ENCODE assay signal across 15 cellular contexts in genomic region chr3:132625613-132626012, GRCh38. TPM values are rescaled to one million over a fixed set of nuclear protein-coding genes. Genes with fewer than 3 reads are reported as not detected.
DNase-seq lines count a peak whose midpoint lies in the region; ATAC-seq, FAIRE-seq and TF ChIP-seq lines count a peak whose summit lies in the region.
"Had no signal": no experiment of that assay in that cellular context is flagged by ENCODE, and none has a peak within 500 bp of the region (broad histone marks: within the 10 kb centered on the region; RNA-seq: fewer than 3 reads in every experiment).

No MANE protein-coding gene starts in this region.

- peaks cover 33% of the 10 kb centered on the region for H3K36me3 Mint-ChIP-seq in MCF 10A (ENCODE audit: insufficient read depth, unreplicated experiment)

- intact Hi-C loops in MCF 10A (cut with micrococcal nuclease) = no loop called here

- H3K27me3 Mint-ChIP-seq in MCF 10A (ENCODE audit: insufficient read depth, unreplicated experiment) = no peaks in the 10 kb centered on the region

- no peak for DNase-seq in urothelium cell line (ENCODE audit: low spot score)
- DNase-seq in HCEC 1CT = no peak
- DNase-seq in GOT3 (lab: John Stamatoyannopoulos, UW) = no peak
- no peak for DNase-seq in MCF 10A (ENCODE audit: unreplicated experiment)
- DNase-seq: activated CD8-positive, alpha-beta memory T cell treated with anti-CD3 and anti-CD28 coated beads for 24 hours; amniotic stem cell; mammary epithelial cell; NCI-H187; psoas muscle had no signal

- no peaks in the 10 kb centered on the region for H4K20me1 ChIP-seq in OCI-LY3 (ENCODE audit: insufficient read depth, low read length)

- H3K27ac Mint-ChIP-seq in MCF 10A (ENCODE audit: low read depth, unreplicated experiment) = no peak overlapping the region
- H3K27ac Mint-ChIP-seq: T-helper 1 cell treated with Interleukin-12 subunit alpha and Interleukin-12 subunit beta and Interleukin-4 antibody, amounts not matched to agents 30 μg/mL and 1 μg/mL, for 36 hours had no signal

- peaks cover 8% of the 10 kb centered on the region for H3K4me1 Mint-ChIP-seq in MCF 10A (ENCODE audit: insufficient read depth, unreplicated experiment)

- H3K4me2 ChIP-seq in OCI-LY3 (ENCODE audit: low read length) = peak overlapping the region; percentile 16; the same call in 1 of the 2 replicates

- TF ChIP-seq CTCF in OCI-LY3 (IDR thresholded peaks at IDR 0.05; ENCODE audit: low read depth, low read length) (no peak), MCF 10A (IDR thresholded peaks at IDR 0.05; ENCODE audit: unreplicated experiment) (no peak)

- no peaks in the 10 kb centered on the region for H3K9me3 ChIP-seq in OCI-LY3 (ENCODE audit: insufficient read depth, low read length)
- H3K9me3 ChIP-seq: psoas muscle had no signal

- BruUV-seq in MCF 10A (replicated peaks; lab: Mats Ljungman, UMichigan) = no TSS peak

- ATAC-seq in GM18502 (IDR thresholded peaks at IDR 0.05; ENCODE audit: poor library complexity, unreplicated experiment) = peak; percentile 91
- peak; percentile 85 for ATAC-seq in GM21360 (IDR thresholded peaks at IDR 0.05; ENCODE audit: unreplicated experiment)
- peak; percentile 61 for ATAC-seq in HG03045 (IDR thresholded peaks at IDR 0.05; ENCODE audit: unreplicated experiment)
- ATAC-seq: psoas muscle had no signal

- no peak for FAIRE-seq in urothelium cell line (lab: Jason Lieb, UNC)

- H3K9me3 Mint-ChIP-seq in MCF 10A (ENCODE audit: unreplicated experiment) = peaks cover 8% of the 10 kb centered on the region
- H3K9me3 Mint-ChIP-seq: T-helper 1 cell treated with Interleukin-12 subunit alpha and Interleukin-12 subunit beta and Interleukin-4 antibody, amounts not matched to agents 30 μg/mL and 1 μg/mL, for 36 hours had no signal

- no peak overlapping the region for H3K9ac ChIP-seq in OCI-LY3 (ENCODE audit: low read length)

- POLR2A ChIA-PET in MCF 10A (lab: Yijun Ruan, JAX) = no interaction called here

- H3K4me3 ChIP-seq in OCI-LY3 (ENCODE audit: low read length) = no peak overlapping the region
- H3K4me3 ChIP-seq: psoas muscle had no signal

- H3K27ac ChIP-seq in OCI-LY3 (ENCODE audit: low read length) = 0 out of 2 replicates have a peak overlapping the region, but pooled peaks have one; percentile 12
- H3K27ac ChIP-seq: HL-60, psoas muscle had no signal

- H3K27me3 ChIP-seq in OCI-LY3 (ENCODE audit: low read depth, low read length) = no peaks in the 10 kb centered on the region

- no peak overlapping the region for H2AFZ ChIP-seq in OCI-LY3 (ENCODE audit: low read depth, low read length)

- H3K79me2 ChIP-seq in OCI-LY3 (ENCODE audit: low read length) = no peaks in the 10 kb centered on the region

- H3K4me1 ChIP-seq in OCI-LY3 (ENCODE audit: low read length) = peaks cover 11% of the 10 kb centered on the region
- H3K4me1 ChIP-seq: psoas muscle had no signal

- CTCF ChIA-PET in MCF 10A (lab: Yijun Ruan, JAX) = interaction anchor here (0.6 to 2.4 kb wide), 4 partner anchors 17 to 92 kb away, joined by 3 to 11 read pairs (median 5); no protein-coding TSS in a partner anchor

- peaks cover 11% of the 10 kb centered on the region for H3K36me3 ChIP-seq in OCI-LY3 (replicated peaks; ENCODE audit: low read depth, low read length)

- no peak overlapping the region for H3K4me3 Mint-ChIP-seq in MCF 10A (ENCODE audit: unreplicated experiment)
- H3K4me3 Mint-ChIP-seq: T-helper 1 cell treated with Interleukin-12 subunit alpha and Interleukin-12 subunit beta and Interleukin-4 antibody, amounts not matched to agents 30 μg/mL and 1 μg/mL, for 36 hours had no signal

RNA-seq across cellular contexts. Expression of gene ACKR4, which starts 28.5 kb away (rescaled TPM):
- not detected in 2 replicates for total RNA-seq in MCF 10A (2022)

RNA-seq across cellular contexts. Expression of gene ACAD11, which starts 34.0 kb away (rescaled TPM):
- total RNA-seq in MCF 10A (2022) = 30.9 and 31.9 TPM in 2 replicates

RNA-seq across cellular contexts. Expression of gene UBA5, which starts 34.5 kb away (rescaled TPM):
- total RNA-seq in MCF 10A (2022) = 47.7 and 50.0 TPM in 2 replicates
